ENCODE assay signal across 1 cellular context in genomic region chr19:47406711-47407416, GRCh38.
TF ChIP-seq lines count a peak whose summit lies in the region.

No MANE protein-coding gene starts in this region.

TF ChIP-seq in K562, 482 proteins besides CTCF, POLR2A, EP300 and RAD21 (continued from another document and continues in another):
- TF ChIP-seq ELK1 (CRISPR knock-in tag; IDR thresholded peaks at IDR 0.05) (no peak), REST (CRISPR knock-in tag; IDR thresholded peaks at IDR 0.05; ENCODE audit: low read depth) (peak; percentile 98), VEZF1 (CRISPR knock-in tag; IDR thresholded peaks at IDR 0.05) (peak; percentile 37; the same call in 1 of the 2 replicates), ZNF232 (CRISPR knock-in tag; IDR thresholded peaks at IDR 0.05) (0 out of 2 replicates have a peak, but pooled peaks have one; percentile 46), MXD1 (CRISPR knock-in tag; IDR thresholded peaks at IDR 0.05; ENCODE audit: borderline replicate concordance, poor library complexity, severe bottlenecking) (no peak), C11orf30 (IDR thresholded peaks at IDR 0.05; ENCODE audit: low read depth) (no peak), ZNF511 (CRISPR knock-in tag; IDR thresholded peaks at IDR 0.05) (peak; percentile 90), FIP1L1 (IDR thresholded peaks at IDR 0.05; ENCODE audit: low read depth, low read length, poor library complexity, severe bottlenecking) (peak; percentile 45), ZBTB7A (IDR thresholded peaks at IDR 0.05; ENCODE audit: borderline replicate concordance, control insufficient read depth, low read depth, low read length) (peak; percentile 77), PPARD (CRISPR knock-in tag; IDR thresholded peaks at IDR 0.05) (no peak), AFF4 (CRISPR knock-in tag; IDR thresholded peaks at IDR 0.05) (no peak), CHD2 (IDR thresholded peaks at IDR 0.05; ENCODE audit: low read depth, low read length) (no peak), FOXP1 (CRISPR knock-in tag; IDR thresholded peaks at IDR 0.05) (peak; percentile 35; the same call in 1 of the 2 replicates), UBTF (IDR thresholded peaks at IDR 0.05; ENCODE audit: borderline replicate concordance in 1 of 2, low read depth in 2 of 2, low read length in 2 of 2) (0 out of 4 replicates have a peak, but pooled peaks of 1 of the 2 experiments have one; percentile 31), ZBTB11 (CRISPR knock-in tag; IDR thresholded peaks at IDR 0.05) (no peak), KDM1A (IDR thresholded peaks at IDR 0.05) (no peak), ZNF766 (CRISPR knock-in tag; conservative IDR thresholded peaks at IDR 0.05) (0 out of 2 replicates have a peak, but pooled peaks have one; percentile 39), NR3C1 (CRISPR knock-in tag; IDR thresholded peaks at IDR 0.05) (peak; percentile 60; the same call in 1 of the 2 replicates), ZFP36 (IDR thresholded peaks at IDR 0.05; ENCODE audit: low read depth, low read length, partially characterized antibody) (no peak), EHMT2 (IDR thresholded peaks at IDR 0.05) (peak; percentile 95), MIER1 (IDR thresholded peaks at IDR 0.05; ENCODE audit: low read depth) (peak; percentile 87), ZBTB49 (CRISPR knock-in tag; IDR thresholded peaks at IDR 0.05; ENCODE audit: borderline replicate concordance) (no peak), ZNF408 (CRISPR knock-in tag; IDR thresholded peaks at IDR 0.05; ENCODE audit: low read depth) (no peak), NONO (IDR thresholded peaks at IDR 0.05; ENCODE audit: low read depth in 2 of 2, low read length in 1 of 2) (no peak), CHD1 (IDR thresholded peaks at IDR 0.05; ENCODE audit: low read length) (no peak), PRMT5 (CRISPR knock-in tag; IDR thresholded peaks at IDR 0.05) (peak; percentile 46; the same call in 1 of the 2 replicates), FOXJ3 (CRISPR knock-in tag; IDR thresholded peaks at IDR 0.05) (no peak), MNT (conservative IDR thresholded peaks at IDR 0.05) (peak in 1 of 2 experiments; percentile 47; a peak in 2 of 4 replicates), ZNF263 (CRISPR knock-in tag; IDR thresholded peaks at IDR 0.05; ENCODE audit: borderline replicate concordance) (peak; percentile 70; the same call in 1 of the 2 replicates), GTF2B (IDR thresholded peaks at IDR 0.05; ENCODE audit: extremely low read depth, insufficient read length) (no peak), MECOM (CRISPR knock-in tag; IDR thresholded peaks at IDR 0.05) (no peak), RCOR1 (IDR thresholded peaks at IDR 0.05; ENCODE audit: borderline replicate concordance in 1 of 2, low read depth in 2 of 2, low read length in 2 of 2) (peak in 1 of 2 experiments; percentile 36; a peak in 1 of 4 replicates), MAZ (CRISPR knock-in tag; conservative IDR thresholded peaks at IDR 0.05 in 1 of 2, IDR thresholded peaks at IDR 0.05 in 1 of 2) (peak; percentile 33 to 61; a peak in 2 of 4 replicates)
